In the genomic region with DNA sequence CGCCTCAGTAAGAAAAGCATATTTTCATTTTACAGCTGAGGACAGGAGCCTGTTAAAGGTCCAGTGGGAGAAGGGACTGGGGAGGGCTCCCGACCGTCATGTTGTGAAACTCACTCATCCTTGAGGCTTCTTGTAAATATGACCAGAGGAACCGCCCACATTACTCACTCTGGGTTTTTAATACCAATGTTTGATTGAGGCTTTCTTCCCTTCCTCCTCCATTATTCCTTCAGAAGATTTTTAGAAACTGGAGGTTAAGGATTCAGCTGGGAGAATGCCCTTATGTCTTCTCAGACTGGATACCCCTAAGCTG, we compare ENCODE assay signal across 10 cellular contexts.
DNase-seq lines count a peak whose midpoint lies in the region; ATAC-seq and TF ChIP-seq lines count a peak whose summit lies in the region.
"Had no signal": no experiment of that assay in that cellular context is flagged by ENCODE, and none has a peak within 500 bp of the region (broad histone marks: within the 10 kb centered on the region; RNA-seq: fewer than 3 reads in every experiment).

No MANE protein-coding gene starts in this region.

- no peaks in the 10 kb centered on the region for H3K9me3 Mint-ChIP-seq in naive B cell

- H3K4me3 Mint-ChIP-seq in naive B cell, result peak overlapping the region in 5 of 8 donors; percentile 23 to 87 (median 44)

- no peak for TF ChIP-seq CTCF in RWPE2 (IDR thresholded peaks at IDR 0.05; ENCODE audit: poor library complexity, severe bottlenecking)

- H3K36me3 Mint-ChIP-seq in naive B cell, result peaks cover 7 to 14% of the 10 kb centered on the region in 2 donors

- H3K27ac Mint-ChIP-seq in naive B cell, result peak overlapping the region in 4 of 6 donors; percentile 43 to 74 (median 54)

- H3K4me1 Mint-ChIP-seq in naive B cell, result peaks cover 11 to 23% (median 18%) of the 10 kb centered on the region in 3 donors

- DNase-seq in RWPE2 (ENCODE audit: low spot score), result no peak
- no peak for DNase-seq in naive B cell
- no peak for DNase-seq in medulla oblongata (ENCODE audit: extremely low spot score)
- no peak for DNase-seq in HuH-7 (ENCODE audit: low spot score)
- DNase-seq in activated T-cell treated with anti-CD3 and anti-CD28 coated beads, Interleukin-2, amount 50 U/mL, for 1 hour, result no peak
- no peak for DNase-seq in activated T-cell treated with anti-CD3 and anti-CD28 coated beads for 4 hours
- DNase-seq: activated CD4-positive, CD25-positive, alpha-beta regulatory T cell; NCI-H1930 had no signal

- peaks cover 8% of the 10 kb centered on the region for H3K4me1 ChIP-seq in RWPE2 (ENCODE audit: insufficient read depth, poor library complexity, severe bottlenecking)

- peaks cover 36% of the 10 kb centered on the region for H3K36me3 ChIP-seq in RWPE2 (ENCODE audit: low read depth)

- H3K4me3 ChIP-seq in RWPE2 (ENCODE audit: severe bottlenecking), result no peak overlapping the region

- H3K27me3 Mint-ChIP-seq in naive B cell, result no peaks in the 10 kb centered on the region

- ATAC-seq in GM18858 (IDR thresholded peaks at IDR 0.05; ENCODE audit: unreplicated experiment) (peak; percentile 45), HG02623 (IDR thresholded peaks at IDR 0.05; ENCODE audit: unreplicated experiment) (peak; percentile 49), RWPE2 (ENCODE audit: low read depth) (peak; percentile 43), naive B cell (ENCODE audit: low read depth in 2 of 2) (peak in 1 of 2 donors; percentile 55)

- peak overlapping the region; percentile 23 for H3K27ac ChIP-seq in RWPE2 (ENCODE audit: poor library complexity, severe bottlenecking)

- H3K27me3 ChIP-seq in RWPE2 (ENCODE audit: insufficient read depth, poor library complexity, severe bottlenecking), result no peaks in the 10 kb centered on the region

- H3K9me3 ChIP-seq in RWPE2 (ENCODE audit: severe bottlenecking), result no peaks in the 10 kb centered on the region
